8 cellular contexts compared by ENCODE assay signal in the genomic region with DNA sequence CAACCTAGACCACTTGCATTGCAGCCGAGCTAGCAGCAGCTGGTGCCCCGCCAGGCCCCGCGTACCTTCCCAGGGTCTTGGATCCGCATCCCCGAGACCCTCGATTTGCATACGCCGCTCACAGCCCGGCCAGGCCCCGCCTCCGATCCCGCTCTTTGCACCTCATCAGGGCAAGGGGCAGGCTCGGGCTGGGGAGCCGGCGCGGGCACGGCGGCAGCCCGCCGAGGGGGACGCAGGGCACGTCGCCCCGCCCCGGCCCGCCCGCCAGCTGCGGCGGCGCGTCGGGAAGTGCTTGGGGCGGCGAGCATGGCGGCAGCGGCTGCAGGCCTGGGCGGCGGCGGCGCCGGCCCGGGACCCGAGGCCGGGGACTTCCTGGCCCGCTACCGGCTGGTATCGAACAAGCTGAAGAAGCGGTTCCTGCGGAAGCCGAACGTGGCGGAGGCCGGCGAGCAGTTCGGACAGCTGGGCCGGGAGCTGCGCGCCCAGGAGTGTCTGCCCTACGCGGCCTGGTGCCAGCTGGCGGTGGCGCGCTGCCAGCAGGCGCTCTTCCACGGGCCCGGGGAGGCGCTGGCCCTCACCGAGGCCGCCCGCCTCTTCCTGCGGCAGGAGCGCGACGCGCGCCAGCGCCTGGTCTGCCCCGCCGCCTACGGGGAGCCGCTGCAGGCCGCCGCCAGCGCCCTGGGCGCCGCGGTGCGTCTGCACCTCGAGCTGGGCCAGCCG. TPM values are rescaled to one million over a fixed set of nuclear protein-coding genes. Genes with fewer than 3 reads are reported as not detected.
DNase-seq lines count a peak whose midpoint lies in the region; ATAC-seq and TF ChIP-seq lines count a peak whose summit lies in the region.
"Not testable (repeated sequence)": the region's sequence is repeated elsewhere in the genome, so short reads cannot be mapped to it uniquely, and the experiment has no call there.

A gene (plus strand): TSS at position 287 of the 720 bp plus-strand sequence. CDS start 20 bp downstream, at position 307.

- not testable (repeated sequence) for H3K27ac ChIP-seq in PC-9

- not testable (repeated sequence) for H3K27me3 Mint-ChIP-seq in Caco-2 (ENCODE audit: insufficient read depth, unreplicated experiment); effector memory CD8-positive, alpha-beta T cell; naive thymus-derived CD8-positive, alpha-beta T cell

- CTCF ChIA-PET in Caco-2 (lab: Charles Lee); PC-9 (lab: Charles Lee): not testable (repeated sequence)

- H3F3A ChIP-seq in PC-9 (ENCODE audit: insufficient read depth, low read depth): not testable (repeated sequence)

- H3K4me3 Mint-ChIP-seq in Caco-2 (ENCODE audit: unreplicated experiment); effector memory CD8-positive, alpha-beta T cell: not testable (repeated sequence)
- peak within 1 kb of the TSS in 1 of 10 donors; percentile 24 for H3K4me3 Mint-ChIP-seq in naive thymus-derived CD8-positive, alpha-beta T cell

- not testable (repeated sequence) for H3K9me2 ChIP-seq in PC-9 (ENCODE audit: insufficient read depth)

- not testable (repeated sequence) for BruUV-seq in Caco-2 (replicated peaks; lab: Mats Ljungman, UMichigan); PC-9 (replicated peaks; lab: Mats Ljungman, UMichigan)

- POLR2A ChIA-PET in Caco-2 (lab: Charles Lee); PC-9 (lab: Charles Lee; ENCODE audit: unreplicated experiment); naive thymus-derived CD8-positive, alpha-beta T cell (lab: Charles Lee): not testable (repeated sequence)

- H3K27ac Mint-ChIP-seq in Caco-2 (ENCODE audit: unreplicated experiment); effector memory CD8-positive, alpha-beta T cell; naive thymus-derived CD8-positive, alpha-beta T cell: not testable (repeated sequence)

- ATAC-seq in GM21381 (IDR thresholded peaks at IDR 0.05; ENCODE audit: unreplicated experiment) (peak; percentile 64), HG03045 (IDR thresholded peaks at IDR 0.05; ENCODE audit: unreplicated experiment) (peak; percentile 75)
- peak; percentile 73 for ATAC-seq in effector memory CD8-positive, alpha-beta T cell (replicated peaks)
- ATAC-seq in naive thymus-derived CD8-positive, alpha-beta T cell: peak; percentile 76 to 77

- not testable (repeated sequence) for H3K4me3 ChIP-seq in Caco-2 (ENCODE audit: low read depth, low read length); PC-9

- not testable (repeated sequence) for H3K4me2 ChIP-seq in PC-9

- DNase-seq in Caco-2: peak; percentile 19 to 38
- DNase-seq in PC-9: peak in 1 of 2 experiments; percentile 66
- DNase-seq in activated T-cell treated with anti-CD3 and anti-CD28 coated beads for 4 hours: peak; percentile 1
- DNase-seq in effector memory CD8-positive, alpha-beta T cell: peak; percentile 16 to 22 (median 17)
- peak in 6 of 10 donors; percentile 2 to 31 (median 12) for DNase-seq in naive thymus-derived CD8-positive, alpha-beta T cell
- peak; percentile 26 to 38 for DNase-seq in stimulated activated CD8-positive, alpha-beta memory T cell treated with anti-CD3 and anti-CD28 coated beads, Interleukin-2, amount 100 ng/mL, for 48 hours (ENCODE audit: low read depth in 2 of 2)

- H3K36me3 Mint-ChIP-seq in Caco-2 (ENCODE audit: insufficient read depth, unreplicated experiment); effector memory CD8-positive, alpha-beta T cell (ENCODE audit: insufficient read depth); naive thymus-derived CD8-positive, alpha-beta T cell: not testable (repeated sequence)

- TF ChIP-seq CTCF in Caco-2 (IDR thresholded peaks at IDR 0.05; ENCODE audit: insufficient read depth in 1 of 2, low read depth in 1 of 2, low read length in 1 of 2, severe bottlenecking in 1 of 2, unreplicated experiment in 1 of 2); PC-9 (conservative IDR thresholded peaks at IDR 0.05): not testable (repeated sequence)

- H2AFZ ChIP-seq in PC-9: not testable (repeated sequence)

- H3K79me2 ChIP-seq in PC-9 (ENCODE audit: low read depth): not testable (repeated sequence)

- not testable (repeated sequence) for H4K20me1 ChIP-seq in PC-9 (ENCODE audit: insufficient read depth)

- H3K4me1 ChIP-seq in Caco-2; PC-9 (replicated peaks; ENCODE audit: insufficient read depth): not testable (repeated sequence)

- not testable (repeated sequence) for H3K4me1 Mint-ChIP-seq in Caco-2 (ENCODE audit: low read depth, unreplicated experiment); effector memory CD8-positive, alpha-beta T cell (ENCODE audit: low read depth in 2 of 2)
- H3K4me1 Mint-ChIP-seq in naive thymus-derived CD8-positive, alpha-beta T cell: peaks cover 0 to 11% (median 3%) of the 10 kb centered on the region in 4 donors

- not testable (repeated sequence) for H3K9me3 ChIP-seq in Caco-2; PC-9 (ENCODE audit: insufficient read depth, low read depth)

- intact Hi-C loops in Caco-2 (cut with micrococcal nuclease; ENCODE audit: unreplicated experiment); PC-9 (cut with micrococcal nuclease; ENCODE audit: unreplicated experiment): not testable (repeated sequence)

- not testable (repeated sequence) for H3K27me3 ChIP-seq in Caco-2 (replicated peaks; ENCODE audit: control insufficient read depth, insufficient read depth, low read length); PC-9 (ENCODE audit: insufficient read depth, low read depth)

- not testable (repeated sequence) for H3K36me3 ChIP-seq in Caco-2 (ENCODE audit: control insufficient read depth, insufficient read depth, low read length); PC-9 (ENCODE audit: low read depth)

- H3K9me3 Mint-ChIP-seq in Caco-2 (ENCODE audit: unreplicated experiment); effector memory CD8-positive, alpha-beta T cell; naive thymus-derived CD8-positive, alpha-beta T cell: not testable (repeated sequence)

RNA-seq across cellular contexts. Expression of the gene that starts here (rescaled TPM):
- total RNA-seq in Caco-2 (2022) (20.0 and 27.2 TPM in 2 replicates), PC-9 (2021) (12.1 and 19.6 TPM in 2 replicates)
- 10 to 100 TPM; 44.5 to 47.9 TPM for total RNA-seq in naive thymus-derived CD8-positive, alpha-beta T cell
- 100 to 1,000 TPM in 1 of 3 donors, 10 to 100 TPM in 2; 24.7 to 111 (median 38.9) TPM for polyA plus RNA-seq in naive thymus-derived CD8-positive, alpha-beta T cell
